ENCODE assay signal across 9 cellular contexts in genomic region chr7:75650671-75651070, GRCh38.
DNase-seq lines count a peak whose midpoint lies in the region; ATAC-seq and TF ChIP-seq lines count a peak whose summit lies in the region.
"Had no signal": no experiment of that assay in that cellular context is flagged by ENCODE, and none has a peak within 500 bp of the region (broad histone marks: within the 10 kb centered on the region; RNA-seq: fewer than 3 reads in every experiment).

No MANE protein-coding gene starts in this region.

- H3K27me3 Mint-ChIP-seq in endodermal cell (ENCODE audit: insufficient read depth): no peaks in the 10 kb centered on the region
- no peaks in the 10 kb centered on the region for H3K27me3 Mint-ChIP-seq in activated T-cell treated with anti-CD3 and anti-CD28 coated beads, Interleukin-2, amount 50 U/mL, for 24 hours
- H3K27me3 Mint-ChIP-seq in CD4-positive, alpha-beta memory T cell: no peaks in the 10 kb centered on the region

- no peak for ATAC-seq in GM21528 (IDR thresholded peaks at IDR 0.05; ENCODE audit: low FRiP score, unreplicated experiment)

- H3K27me3 ChIP-seq in BE2C: no peaks in the 10 kb centered on the region
- no peaks in the 10 kb centered on the region for H3K27me3 ChIP-seq in endodermal cell (ENCODE audit: control insufficient read depth, insufficient read depth, low read length, poor library complexity, severe bottlenecking)
- no peaks in the 10 kb centered on the region for H3K27me3 ChIP-seq in CD4-positive, alpha-beta memory T cell (ENCODE audit: insufficient read depth, low read length)

- H3K4me1 Mint-ChIP-seq in endodermal cell: peaks cover 20% of the 10 kb centered on the region
- no peaks in the 10 kb centered on the region for H3K4me1 Mint-ChIP-seq in activated T-cell treated with anti-CD3 and anti-CD28 coated beads, Interleukin-2, amount 50 U/mL, for 24 hours (ENCODE audit: low read depth)
- no peaks in the 10 kb centered on the region for H3K4me1 Mint-ChIP-seq in CD4-positive, alpha-beta memory T cell

- H3K4me3 Mint-ChIP-seq in endodermal cell: no peak overlapping the region
- H3K4me3 Mint-ChIP-seq in activated T-cell treated with anti-CD3 and anti-CD28 coated beads, Interleukin-2, amount 50 U/mL, for 24 hours: no peak overlapping the region
- no peak overlapping the region for H3K4me3 Mint-ChIP-seq in CD4-positive, alpha-beta memory T cell

- POLR2A ChIA-PET in CD4-positive, alpha-beta memory T cell (lab: Charles Lee; ENCODE audit: partially characterized antibody): no interaction called here

- H3K27ac Mint-ChIP-seq in endodermal cell: peak overlapping the region; percentile 38
- no peak overlapping the region for H3K27ac Mint-ChIP-seq in activated T-cell treated with anti-CD3 and anti-CD28 coated beads, Interleukin-2, amount 50 U/mL, for 24 hours
- no peak overlapping the region for H3K27ac Mint-ChIP-seq in CD4-positive, alpha-beta memory T cell

- no peak overlapping the region for H3K4me3 ChIP-seq in BE2C (ENCODE audit: low read depth, low read length)
- no peak overlapping the region for H3K4me3 ChIP-seq in endodermal cell (ENCODE audit: low read length)
- H3K4me3 ChIP-seq in CD4-positive, alpha-beta memory T cell (ENCODE audit: low read length in 2 of 2): no peak overlapping the region

- no peak for TF ChIP-seq CTCF in BE2C (IDR thresholded peaks at IDR 0.05; ENCODE audit: low read depth, low read length)
- TF ChIP-seq CTCF in endodermal cell (conservative IDR thresholded peaks at IDR 0.05): no peak
- TF ChIP-seq CTCF in GM20000 (IDR thresholded peaks at IDR 0.05; ENCODE audit: extremely low read depth, missing control alignments): no peak

- peaks cover 6% of the 10 kb centered on the region for H3K9me3 Mint-ChIP-seq in endodermal cell
- H3K9me3 Mint-ChIP-seq in activated T-cell treated with anti-CD3 and anti-CD28 coated beads, Interleukin-2, amount 50 U/mL, for 24 hours: no peaks in the 10 kb centered on the region
- no peaks in the 10 kb centered on the region for H3K9me3 Mint-ChIP-seq in CD4-positive, alpha-beta memory T cell

- 61 to 75% methylated on average over 7 to 9 of the region's 9 CpGs for WGBS in endodermal cell (ENCODE audit: insufficient coverage in 1 of 2, insufficient read length in 1 of 2), 2 experiments

- H3K9me3 ChIP-seq in BE2C (no peaks in the 10 kb centered on the region), endodermal cell (ENCODE audit: control insufficient read depth, low read length) (no peaks in the 10 kb centered on the region)
- no peaks in the 10 kb centered on the region for H3K9me3 ChIP-seq in CD4-positive, alpha-beta memory T cell (ENCODE audit: control insufficient read depth in 1 of 2, low read length in 2 of 2)
- H3K9me3 ChIP-seq: neutrophil had no signal

- no peaks in the 10 kb centered on the region for H3K36me3 ChIP-seq in BE2C
- no peaks in the 10 kb centered on the region for H3K36me3 ChIP-seq in endodermal cell (ENCODE audit: control insufficient read depth, insufficient read depth, low read length)
- no peaks in the 10 kb centered on the region for H3K36me3 ChIP-seq in CD4-positive, alpha-beta memory T cell (ENCODE audit: insufficient read depth, low read length)
- H3K36me3 ChIP-seq: neutrophil had no signal

- intact Hi-C loops in CD4-positive, alpha-beta memory T cell (cut with micrococcal nuclease): no loop called here

- CTCF ChIA-PET in CD4-positive, alpha-beta memory T cell (lab: Charles Lee; ENCODE audit: partially characterized antibody): no interaction called here

- no peaks in the 10 kb centered on the region for H3K36me3 Mint-ChIP-seq in endodermal cell (ENCODE audit: low read depth)
- no peaks in the 10 kb centered on the region for H3K36me3 Mint-ChIP-seq in activated T-cell treated with anti-CD3 and anti-CD28 coated beads, Interleukin-2, amount 50 U/mL, for 24 hours (ENCODE audit: low read depth)
- H3K36me3 Mint-ChIP-seq in CD4-positive, alpha-beta memory T cell: no peaks in the 10 kb centered on the region

- H3K27ac ChIP-seq in endodermal cell (ENCODE audit: low read depth, low read length): no peak overlapping the region
- H3K27ac ChIP-seq in CD4-positive, alpha-beta memory T cell (ENCODE audit: low read depth, low read length): no peak overlapping the region
- H3K27ac ChIP-seq: neutrophil had no signal

- peak; percentile 35 for DNase-seq in BE2C
- peak; percentile 90 for DNase-seq in NCI-H69 (lab: John Stamatoyannopoulos, UW)
- peak; percentile 68 for DNase-seq in endodermal cell
- peak; percentile 68 for DNase-seq in myocyte (ENCODE audit: low read depth)
- DNase-seq in GM20000 (ENCODE audit: low spot score): no peak
- DNase-seq in activated T-cell treated with anti-CD3 and anti-CD28 coated beads, Interleukin-2, amount 50 U/mL, for 24 hours: no peak
- DNase-seq in CD4-positive, alpha-beta memory T cell: no peak

- no peaks in the 10 kb centered on the region for H3K4me1 ChIP-seq in BE2C
- no peaks in the 10 kb centered on the region for H3K4me1 ChIP-seq in endodermal cell (ENCODE audit: control insufficient read depth, insufficient read depth, low read length)
- H3K4me1 ChIP-seq in CD4-positive, alpha-beta memory T cell (ENCODE audit: insufficient read depth, low read length): no peaks in the 10 kb centered on the region

- no peak overlapping the region for H3K9ac ChIP-seq in endodermal cell (ENCODE audit: extremely low read depth, low read length, poor library complexity, severe bottlenecking)

Comparison
In these comparisons a context has a peak if more than half of its experiments do, and no peak if none do; other contexts are left out.
1. DNase-seq: peak in BE2C (single experiment), NCI-H69 (single experiment), endodermal cell (single experiment) and myocyte (single experiment); none in GM20000 (single experiment), activated T-cell treated with anti-CD3 and anti-CD28 coated beads, Interleukin-2, amount 50 U/mL, for 24 hours (single experiment) and CD4-positive, alpha-beta memory T cell (0 of 5).